1 cellular context compared by ENCODE assay signal in the genomic region with DNA sequence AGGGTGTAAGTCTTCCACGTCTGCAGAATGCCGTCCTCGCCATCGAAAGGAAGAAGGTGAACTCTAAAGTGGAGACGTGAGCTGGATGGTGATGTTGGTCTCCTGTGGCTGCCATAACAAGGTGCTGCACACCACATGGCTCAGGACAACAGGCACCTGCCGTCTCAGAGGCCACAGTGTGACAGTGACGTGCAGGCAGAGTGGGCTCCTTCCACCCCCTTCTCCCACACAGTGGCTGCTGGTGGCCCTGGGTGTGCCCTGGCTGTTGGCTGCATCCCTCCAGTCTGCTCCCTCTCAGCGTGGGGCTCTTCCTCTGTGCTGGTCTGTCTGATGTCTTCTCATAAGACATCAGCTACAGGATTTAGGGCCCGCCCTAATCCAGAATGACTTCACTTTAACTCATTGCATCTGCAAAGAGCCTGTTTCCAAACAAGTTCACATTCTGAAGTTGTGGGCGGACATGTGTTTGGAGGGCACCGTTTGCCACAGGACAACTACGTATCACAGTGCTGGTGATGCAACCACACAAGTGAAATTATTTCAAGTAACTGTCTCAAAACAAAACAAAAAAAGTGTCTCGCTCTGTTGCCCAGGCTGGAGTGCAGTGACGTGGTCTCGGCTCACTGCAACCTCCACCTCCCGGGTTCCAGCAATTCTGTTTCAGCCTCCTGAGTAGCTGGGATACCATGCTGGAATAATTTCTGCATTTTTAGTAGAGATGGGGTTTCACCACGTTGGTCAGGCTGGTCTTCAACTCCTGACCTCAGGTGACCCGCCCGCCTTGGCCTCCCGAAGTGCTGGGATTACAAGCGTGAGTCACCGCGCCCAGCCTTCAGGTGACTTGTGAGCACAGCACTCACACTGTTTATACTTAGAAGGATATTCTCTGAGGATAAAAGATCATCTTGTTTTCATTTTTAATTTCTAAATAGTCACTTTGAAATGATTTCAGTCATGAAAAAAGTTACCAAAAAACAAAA.
TF ChIP-seq lines count a peak whose summit lies in the region.

No MANE protein-coding gene starts in this region.

TF ChIP-seq in HepG2, 621 proteins besides CTCF, POLR2A, EP300 and RAD21 (continued from another document):
- TF ChIP-seq ZFP90 (CRISPR knock-in tag; IDR thresholded peaks at IDR 0.05; ENCODE audit: borderline replicate concordance) (no peak), CREB1 (IDR thresholded peaks at IDR 0.05) (peak; percentile 16; the same call in 1 of the 2 replicates), CREB1 (CRISPR knock-in tag; IDR thresholded peaks at IDR 0.05) (no peak)
TF ChIP-seq in HepG2: peak in this region for 1.
